Comparison of ENCODE assay signal across 8 cellular contexts in the genomic region with DNA sequence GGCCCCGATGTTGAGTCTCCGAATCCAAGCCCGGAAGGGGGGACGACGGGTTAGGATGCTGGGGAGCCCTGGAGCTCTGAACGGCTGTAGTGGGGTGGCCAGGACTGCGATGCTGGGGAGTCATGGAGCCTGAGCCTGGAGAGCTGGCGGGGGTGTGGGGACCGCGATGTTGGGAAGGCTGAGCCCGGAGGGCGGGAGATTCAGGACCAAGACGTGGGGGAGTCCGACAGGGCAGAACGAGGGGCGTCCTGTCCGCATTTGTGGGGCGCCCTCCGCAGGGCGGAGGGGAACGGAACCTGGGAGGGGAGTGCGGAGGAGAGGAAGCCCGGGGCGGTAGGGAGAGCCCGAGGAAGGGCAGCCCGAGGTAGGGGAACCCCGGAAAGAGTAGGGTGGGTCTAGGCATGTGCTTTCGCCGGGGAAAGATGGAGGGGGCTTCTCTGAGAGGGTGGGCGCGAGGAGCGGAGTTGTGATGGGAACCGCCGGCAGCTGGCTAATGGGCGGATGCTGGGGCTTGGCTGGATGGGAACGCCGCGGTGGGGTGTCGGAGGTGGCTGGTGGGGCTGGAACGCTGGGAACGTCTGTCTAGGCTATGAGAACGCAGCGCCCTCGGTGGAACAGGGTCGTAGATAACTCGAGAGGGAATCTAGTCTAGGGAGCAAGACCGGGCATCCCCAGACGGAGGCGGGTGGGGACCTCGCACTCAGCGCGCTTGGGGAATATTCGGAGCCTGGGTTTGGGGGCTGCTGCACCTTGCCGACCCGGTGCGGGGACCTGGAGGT. TPM values are rescaled to one million over a fixed set of nuclear protein-coding genes. Genes with fewer than 3 reads are reported as not detected.
DNase-seq lines count a peak whose midpoint lies in the region; ATAC-seq and TF ChIP-seq lines count a peak whose summit lies in the region.

No MANE protein-coding gene starts in this region.

- TF ChIP-seq EP300 in Ishikawa (IDR thresholded peaks at IDR 0.05; ENCODE audit: borderline replicate concordance): no peak

- H3K36me3 Mint-ChIP-seq in activated B cell treated with CpG ODN at 0.5 μM for 24 hours (ENCODE audit: low read depth): peaks cover 16% of the 10 kb centered on the region

- POLR2A ChIA-PET in GM10248 (lab: Yijun Ruan, JAX): interaction anchor here (1.3 kb wide), 2 partner anchors 10 to 27 kb away, joined by 4 to 6 read pairs; no protein-coding TSS in a partner anchor
- POLR2A ChIA-PET in activated B cell treated with CpG ODN at 0.5 μM for 24 hours (lab: Charles Lee): interaction anchor here (0.6 to 4.2 kb wide), 19 partner anchors 9 to 882 kb away, joined by 3 to 32 read pairs (median 5); partner anchors contain the start of genes MCM3 and TRAM2

- peak overlapping the region; percentile 97 for H3K4me3 Mint-ChIP-seq in activated B cell treated with CpG ODN at 0.5 μM for 24 hours

- H3K27ac Mint-ChIP-seq in activated B cell treated with CpG ODN at 0.5 μM for 24 hours: peak overlapping the region; percentile 84

- CTCF ChIA-PET in GM10248 (lab: Yijun Ruan, JAX): interaction anchor here (0.9 to 3.0 kb wide), 23 partner anchors 9 to 300 kb away, joined by 3 to 25 read pairs (median 5); partner anchors contain the start of gene MCM3
- CTCF ChIA-PET in activated B cell treated with CpG ODN at 0.5 μM for 24 hours (lab: Charles Lee): interaction anchor here (0.8 to 3.6 kb wide), 10 partner anchors 11 to 98 kb away, joined by 3 to 57 read pairs (median 4); partner anchors contain the start of gene MCM3

- DNase-seq in GM10248 (ENCODE audit: extremely low spot score) (peak; percentile 75), activated B cell treated with CpG ODN at 0.5 μM for 24 hours (peak; percentile 52), ecto neural progenitor cell (ENCODE audit: low spot score) (peak; percentile 73), HuH-7.5 (ENCODE audit: low spot score) (no peak)
- DNase-seq in stimulated activated CD8-positive, alpha-beta memory T cell treated with anti-CD3 and anti-CD28 coated beads, Interleukin-4, amount 100 ng/mL, for 24 hours (ENCODE audit: low read depth): peak; percentile 21

- H3K4me3 ChIP-seq in mesodermal cell (ENCODE audit: extremely low read depth, insufficient read depth, low read length, poor library complexity, severe bottlenecking): peak overlapping the region; percentile 80

- peak overlapping the region; percentile 92 for H3K27ac ChIP-seq in mesodermal cell (ENCODE audit: low read depth, low read length, severe bottlenecking)

- H3K4me1 Mint-ChIP-seq in activated B cell treated with CpG ODN at 0.5 μM for 24 hours: peaks cover 25% of the 10 kb centered on the region

- H3K4me1 ChIP-seq in mesodermal cell (ENCODE audit: control insufficient read depth, insufficient read depth, low read length, poor library complexity, severe bottlenecking): peaks cover 11% of the 10 kb centered on the region

- H3K9me3 Mint-ChIP-seq in activated B cell treated with CpG ODN at 0.5 μM for 24 hours: no peaks in the 10 kb centered on the region

- TF ChIP-seq RAD21 in Ishikawa (IDR thresholded peaks at IDR 0.05; ENCODE audit: low read depth): peak; percentile 11; the same call in 1 of the 2 replicates

- WGBS in mesodermal cell (ENCODE audit: insufficient coverage in 2 of 2), 2 experiments: 1 to 6% methylated on average over 38 to 45 of the region's 56 CpGs

- no peaks in the 10 kb centered on the region for H3K27me3 Mint-ChIP-seq in activated B cell treated with CpG ODN at 0.5 μM for 24 hours

- H3K9me3 ChIP-seq in mesodermal cell (ENCODE audit: control insufficient read depth, low read length): no peaks in the 10 kb centered on the region

- intact Hi-C loops in activated B cell treated with CpG ODN at 0.5 μM for 24 hours (cut with micrococcal nuclease): loop anchor here (1.0 to 5.0 kb wide), 9 partner anchors 15 to 635 kb away; partner anchors contain the start of genes EFHC1, GSTA4, MCM3 and TRAM2

- peaks cover 7% of the 10 kb centered on the region for H3K36me3 ChIP-seq in mesodermal cell (ENCODE audit: control insufficient read depth, insufficient read depth, low read length)

- ATAC-seq in GM21529 (IDR thresholded peaks at IDR 0.05; ENCODE audit: unreplicated experiment) (peak; percentile 49), activated B cell treated with CpG ODN at 0.5 μM for 24 hours (ENCODE audit: low read depth) (peak; percentile 35)

- TF ChIP-seq CTCF in GM10248 (IDR thresholded peaks at IDR 0.05; ENCODE audit: control extremely low read depth, extremely low read depth, low read depth, missing control alignments) (peak; percentile 60), activated B cell treated with CpG ODN at 0.5 μM for 24 hours (IDR thresholded peaks at IDR 0.05) (no peak)

TF ChIP-seq in Ishikawa, 13 proteins besides CTCF, POLR2A, EP300 and RAD21:
- TF ChIP-seq FOXM1 (IDR thresholded peaks at IDR 0.05; ENCODE audit: borderline replicate concordance, low read depth): no peak
- TF ChIP-seq CREB1 (IDR thresholded peaks at IDR 0.05; ENCODE audit: low read depth): no peak
- no peak for TF ChIP-seq YY1 (IDR thresholded peaks at IDR 0.05; ENCODE audit: low read depth)
- TF ChIP-seq NFIC (IDR thresholded peaks at IDR 0.05): no peak
- no peak for TF ChIP-seq USF1 (IDR thresholded peaks at IDR 0.05)
- no peak for TF ChIP-seq TAF1 (IDR thresholded peaks at IDR 0.05; ENCODE audit: low read depth)
- TF ChIP-seq, protein P1, sequence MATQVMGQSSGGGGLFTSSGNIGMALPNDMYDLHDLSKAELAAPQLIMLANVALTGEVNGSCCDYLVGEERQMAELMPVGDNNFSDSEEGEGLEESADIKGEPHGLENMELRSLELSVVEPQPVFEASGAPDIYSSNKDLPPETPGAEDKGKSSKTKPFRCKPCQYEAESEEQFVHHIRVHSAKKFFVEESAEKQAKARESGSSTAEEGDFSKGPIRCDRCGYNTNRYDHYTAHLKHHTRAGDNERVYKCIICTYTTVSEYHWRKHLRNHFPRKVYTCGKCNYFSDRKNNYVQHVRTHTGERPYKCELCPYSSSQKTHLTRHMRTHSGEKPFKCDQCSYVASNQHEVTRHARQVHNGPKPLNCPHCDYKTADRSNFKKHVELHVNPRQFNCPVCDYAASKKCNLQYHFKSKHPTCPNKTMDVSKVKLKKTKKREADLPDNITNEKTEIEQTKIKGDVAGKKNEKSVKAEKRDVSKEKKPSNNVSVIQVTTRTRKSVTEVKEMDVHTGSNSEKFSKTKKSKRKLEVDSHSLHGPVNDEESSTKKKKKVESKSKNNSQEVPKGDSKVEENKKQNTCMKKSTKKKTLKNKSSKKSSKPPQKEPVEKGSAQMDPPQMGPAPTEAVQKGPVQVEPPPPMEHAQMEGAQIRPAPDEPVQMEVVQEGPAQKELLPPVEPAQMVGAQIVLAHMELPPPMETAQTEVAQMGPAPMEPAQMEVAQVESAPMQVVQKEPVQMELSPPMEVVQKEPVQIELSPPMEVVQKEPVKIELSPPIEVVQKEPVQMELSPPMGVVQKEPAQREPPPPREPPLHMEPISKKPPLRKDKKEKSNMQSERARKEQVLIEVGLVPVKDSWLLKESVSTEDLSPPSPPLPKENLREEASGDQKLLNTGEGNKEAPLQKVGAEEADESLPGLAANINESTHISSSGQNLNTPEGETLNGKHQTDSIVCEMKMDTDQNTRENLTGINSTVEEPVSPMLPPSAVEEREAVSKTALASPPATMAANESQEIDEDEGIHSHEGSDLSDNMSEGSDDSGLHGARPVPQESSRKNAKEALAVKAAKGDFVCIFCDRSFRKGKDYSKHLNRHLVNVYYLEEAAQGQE (IDR thresholded peaks at IDR 0.05; ENCODE audit: low read depth): no peak
- no peak for TF ChIP-seq EGR1 (IDR thresholded peaks at IDR 0.05)
TF ChIP-seq in Ishikawa: peak in this region for 0.

RNA-seq across cellular contexts. Expression of gene PAQR8, which starts 0.7 kb away (rescaled TPM):
- total RNA-seq in activated B cell treated with CpG ODN at 0.5 μM for 24 hours: 6.8 and 8.0 TPM in 2 replicates
- polyA plus RNA-seq in mesodermal cell (2013, experiment 1 of 2): 18.8 TPM
- polyA plus RNA-seq in mesodermal cell (2013, experiment 2 of 2): 18.5 TPM

RNA-seq across cellular contexts. Expression of gene EFHC1, which starts 57.5 kb away (rescaled TPM):
- total RNA-seq in activated B cell treated with CpG ODN at 0.5 μM for 24 hours: 15.8 and 23.2 TPM in 2 replicates
- polyA plus RNA-seq in mesodermal cell (2013, experiment 1 of 2): 29.5 TPM
- polyA plus RNA-seq in mesodermal cell (2013, experiment 2 of 2): 29.5 TPM
